In genomic region chr2:103445356-103445755, GRCh38 we compare ENCODE assay signal across 1 cellular context.
TF ChIP-seq lines count a peak whose summit lies in the region.

No MANE protein-coding gene starts in this region.

TF ChIP-seq in GM23338, 12 proteins besides CTCF, POLR2A, EP300 and RAD21 (continued from another document):
- TF ChIP-seq, protein P1, sequence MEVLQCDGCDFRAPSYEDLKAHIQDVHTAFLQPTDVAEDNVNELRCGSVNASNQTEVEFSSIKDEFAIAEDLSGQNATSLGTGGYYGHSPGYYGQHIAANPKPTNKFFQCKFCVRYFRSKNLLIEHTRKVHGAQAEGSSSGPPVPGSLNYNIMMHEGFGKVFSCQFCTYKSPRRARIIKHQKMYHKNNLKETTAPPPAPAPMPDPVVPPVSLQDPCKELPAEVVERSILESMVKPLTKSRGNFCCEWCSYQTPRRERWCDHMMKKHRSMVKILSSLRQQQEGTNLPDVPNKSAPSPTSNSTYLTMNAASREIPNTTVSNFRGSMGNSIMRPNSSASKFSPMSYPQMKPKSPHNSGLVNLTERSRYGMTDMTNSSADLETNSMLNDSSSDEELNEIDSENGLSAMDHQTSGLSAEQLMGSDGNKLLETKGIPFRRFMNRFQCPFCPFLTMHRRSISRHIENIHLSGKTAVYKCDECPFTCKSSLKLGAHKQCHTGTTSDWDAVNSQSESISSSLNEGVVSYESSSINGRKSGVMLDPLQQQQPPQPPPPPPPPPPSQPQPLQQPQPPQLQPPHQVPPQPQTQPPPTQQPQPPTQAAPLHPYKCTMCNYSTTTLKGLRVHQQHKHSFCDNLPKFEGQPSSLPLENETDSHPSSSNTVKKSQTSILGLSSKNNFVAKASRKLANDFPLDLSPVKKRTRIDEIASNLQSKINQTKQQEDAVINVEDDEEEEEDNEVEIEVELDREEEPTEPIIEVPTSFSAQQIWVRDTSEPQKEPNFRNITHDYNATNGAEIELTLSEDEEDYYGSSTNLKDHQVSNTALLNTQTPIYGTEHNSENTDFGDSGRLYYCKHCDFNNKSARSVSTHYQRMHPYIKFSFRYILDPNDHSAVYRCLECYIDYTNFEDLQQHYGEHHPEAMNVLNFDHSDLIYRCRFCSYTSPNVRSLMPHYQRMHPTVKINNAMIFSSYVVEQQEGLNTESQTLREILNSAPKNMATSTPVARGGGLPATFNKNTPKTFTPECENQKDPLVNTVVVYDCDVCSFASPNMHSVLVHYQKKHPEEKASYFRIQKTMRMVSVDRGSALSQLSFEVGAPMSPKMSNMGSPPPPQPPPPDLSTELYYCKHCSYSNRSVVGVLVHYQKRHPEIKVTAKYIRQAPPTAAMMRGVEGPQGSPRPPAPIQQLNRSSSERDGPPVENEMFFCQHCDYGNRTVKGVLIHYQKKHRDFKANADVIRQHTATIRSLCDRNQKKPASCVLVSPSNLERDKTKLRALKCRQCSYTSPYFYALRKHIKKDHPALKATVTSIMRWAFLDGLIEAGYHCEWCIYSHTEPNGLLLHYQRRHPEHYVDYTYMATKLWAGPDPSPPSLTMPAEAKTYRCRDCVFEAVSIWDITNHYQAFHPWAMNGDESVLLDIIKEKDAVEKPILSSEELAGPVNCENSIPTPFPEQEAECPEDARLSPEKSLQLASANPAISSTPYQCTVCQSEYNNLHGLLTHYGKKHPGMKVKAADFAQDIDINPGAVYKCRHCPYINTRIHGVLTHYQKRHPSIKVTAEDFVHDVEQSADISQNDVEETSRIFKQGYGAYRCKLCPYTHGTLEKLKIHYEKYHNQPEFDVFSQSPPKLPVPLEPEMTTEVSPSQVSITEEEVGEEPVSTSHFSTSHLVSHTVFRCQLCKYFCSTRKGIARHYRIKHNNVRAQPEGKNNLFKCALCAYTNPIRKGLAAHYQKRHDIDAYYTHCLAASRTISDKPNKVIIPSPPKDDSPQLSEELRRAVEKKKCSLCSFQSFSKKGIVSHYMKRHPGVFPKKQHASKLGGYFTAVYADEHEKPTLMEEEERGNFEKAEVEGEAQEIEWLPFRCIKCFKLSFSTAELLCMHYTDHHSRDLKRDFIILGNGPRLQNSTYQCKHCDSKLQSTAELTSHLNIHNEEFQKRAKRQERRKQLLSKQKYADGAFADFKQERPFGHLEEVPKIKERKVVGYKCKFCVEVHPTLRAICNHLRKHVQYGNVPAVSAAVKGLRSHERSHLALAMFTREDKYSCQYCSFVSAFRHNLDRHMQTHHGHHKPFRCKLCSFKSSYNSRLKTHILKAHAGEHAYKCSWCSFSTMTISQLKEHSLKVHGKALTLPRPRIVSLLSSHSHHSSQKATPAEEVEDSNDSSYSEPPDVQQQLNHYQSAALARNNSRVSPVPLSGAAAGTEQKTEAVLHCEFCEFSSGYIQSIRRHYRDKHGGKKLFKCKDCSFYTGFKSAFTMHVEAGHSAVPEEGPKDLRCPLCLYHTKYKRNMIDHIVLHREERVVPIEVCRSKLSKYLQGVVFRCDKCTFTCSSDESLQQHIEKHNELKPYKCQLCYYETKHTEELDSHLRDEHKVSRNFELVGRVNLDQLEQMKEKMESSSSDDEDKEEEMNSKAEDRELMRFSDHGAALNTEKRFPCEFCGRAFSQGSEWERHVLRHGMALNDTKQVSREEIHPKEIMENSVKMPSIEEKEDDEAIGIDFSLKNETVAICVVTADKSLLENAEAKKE (CRISPR knock-in tag; IDR thresholded peaks at IDR 0.05), result no peak
- TF ChIP-seq, protein P2, sequence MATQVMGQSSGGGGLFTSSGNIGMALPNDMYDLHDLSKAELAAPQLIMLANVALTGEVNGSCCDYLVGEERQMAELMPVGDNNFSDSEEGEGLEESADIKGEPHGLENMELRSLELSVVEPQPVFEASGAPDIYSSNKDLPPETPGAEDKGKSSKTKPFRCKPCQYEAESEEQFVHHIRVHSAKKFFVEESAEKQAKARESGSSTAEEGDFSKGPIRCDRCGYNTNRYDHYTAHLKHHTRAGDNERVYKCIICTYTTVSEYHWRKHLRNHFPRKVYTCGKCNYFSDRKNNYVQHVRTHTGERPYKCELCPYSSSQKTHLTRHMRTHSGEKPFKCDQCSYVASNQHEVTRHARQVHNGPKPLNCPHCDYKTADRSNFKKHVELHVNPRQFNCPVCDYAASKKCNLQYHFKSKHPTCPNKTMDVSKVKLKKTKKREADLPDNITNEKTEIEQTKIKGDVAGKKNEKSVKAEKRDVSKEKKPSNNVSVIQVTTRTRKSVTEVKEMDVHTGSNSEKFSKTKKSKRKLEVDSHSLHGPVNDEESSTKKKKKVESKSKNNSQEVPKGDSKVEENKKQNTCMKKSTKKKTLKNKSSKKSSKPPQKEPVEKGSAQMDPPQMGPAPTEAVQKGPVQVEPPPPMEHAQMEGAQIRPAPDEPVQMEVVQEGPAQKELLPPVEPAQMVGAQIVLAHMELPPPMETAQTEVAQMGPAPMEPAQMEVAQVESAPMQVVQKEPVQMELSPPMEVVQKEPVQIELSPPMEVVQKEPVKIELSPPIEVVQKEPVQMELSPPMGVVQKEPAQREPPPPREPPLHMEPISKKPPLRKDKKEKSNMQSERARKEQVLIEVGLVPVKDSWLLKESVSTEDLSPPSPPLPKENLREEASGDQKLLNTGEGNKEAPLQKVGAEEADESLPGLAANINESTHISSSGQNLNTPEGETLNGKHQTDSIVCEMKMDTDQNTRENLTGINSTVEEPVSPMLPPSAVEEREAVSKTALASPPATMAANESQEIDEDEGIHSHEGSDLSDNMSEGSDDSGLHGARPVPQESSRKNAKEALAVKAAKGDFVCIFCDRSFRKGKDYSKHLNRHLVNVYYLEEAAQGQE (IDR thresholded peaks at IDR 0.05; ENCODE audit: unreplicated experiment), result no peak
- TF ChIP-seq NANOG (IDR thresholded peaks at IDR 0.05; ENCODE audit: borderline replicate concordance) (no peak), POLR2AphosphoS5 (IDR thresholded peaks at IDR 0.05; ENCODE audit: low read depth) (no peak), EZH2 (IDR thresholded peaks at IDR 0.05; ENCODE audit: low read depth, unreplicated experiment) (no peak)
